In genomic region chr6:33391278-33392167, GRCh38 we compare ENCODE assay signal across 8 cellular contexts. TPM values are rescaled to one million over a fixed set of nuclear protein-coding genes. Genes with fewer than 3 reads are reported as not detected.
DNase-seq lines count a peak whose midpoint lies in the region; ATAC-seq, FAIRE-seq and TF ChIP-seq lines count a peak whose summit lies in the region.

Gene KIFC1 (plus strand): TSS chr6:33391823. CDS start chr6:33391986, 163 bp downstream.

- H4K20me1 ChIP-seq in smooth muscle cell (ENCODE audit: low read depth), result no peaks in the 10 kb centered on the region

- H3F3A ChIP-seq in smooth muscle cell (ENCODE audit: low read depth), result peaks cover 11% of the 10 kb centered on the region

- H3K9me3 ChIP-seq in WERI-Rb-1 (ENCODE audit: severe bottlenecking) (no peaks in the 10 kb centered on the region), smooth muscle cell (replicated peaks; ENCODE audit: low read depth) (no peaks in the 10 kb centered on the region)

- CTCF ChIA-PET in AG04449 (lab: Yijun Ruan, JAX), result interaction anchor here (0.6 to 2.3 kb wide), 44 partner anchors 10 to 764 kb away, joined by 3 to 48 read pairs (median 6); partner anchors contain the start of genes BAK1, CUTA, PHF1 and ZBTB22

- peak within 1 kb of the TSS; percentile 89 for H2AFZ ChIP-seq in smooth muscle cell (ENCODE audit: low read depth)

- POLR2A ChIA-PET in AG04449 (lab: Yijun Ruan, JAX), result no interaction called here

- peaks cover 9% of the 10 kb centered on the region for H3K4me1 ChIP-seq in smooth muscle cell (ENCODE audit: low read depth)

- WGBS in smooth muscle cell (ENCODE audit: low lambda C conversion rate), result under 1% methylated on average over 90 of the region's 90 CpGs

- H3K9ac ChIP-seq in smooth muscle cell (ENCODE audit: low read depth), result peak within 1 kb of the TSS; percentile 85

- peaks cover 46% of the 10 kb centered on the region for H3K36me3 ChIP-seq in WERI-Rb-1
- no peaks in the 10 kb centered on the region for H3K36me3 ChIP-seq in bronchial epithelial cell (ENCODE audit: control insufficient read depth, insufficient read depth, low read length)
- H3K36me3 ChIP-seq in smooth muscle cell (ENCODE audit: low read depth), result no peaks in the 10 kb centered on the region

- peak; percentile 99 for DNase-seq in AG04449 (ENCODE audit: low read depth, low spot score)
- peak; percentile 100 for DNase-seq in NCI-H2196 treated with DMSO at 0.1 percent for 48 hours (lab: John Stamatoyannopoulos, UW; ENCODE audit: unreplicated experiment)
- DNase-seq in WERI-Rb-1, result peak; percentile 100
- DNase-seq in bronchial epithelial cell (ENCODE audit: low read depth), result peak; percentile 99
- peak; percentile 97 for DNase-seq in iPS-NIHi11 (ENCODE audit: low spot score)
- peak; percentile 100 for DNase-seq in smooth muscle cell (lab: John Stamatoyannopoulos, UW; ENCODE audit: unreplicated experiment)

- H3K27ac ChIP-seq in WERI-Rb-1, result peak within 1 kb of the TSS; percentile 98
- H3K27ac ChIP-seq in smooth muscle cell (ENCODE audit: low read depth), result peak within 1 kb of the TSS; percentile 88

- ATAC-seq in GM18868 (IDR thresholded peaks at IDR 0.05; ENCODE audit: unreplicated experiment) (peak; percentile 90), HG03135 (IDR thresholded peaks at IDR 0.05; ENCODE audit: unreplicated experiment) (peak; percentile 82)

- H3K79me2 ChIP-seq in smooth muscle cell (ENCODE audit: low read depth), result peaks cover 43% of the 10 kb centered on the region

- H3K27me3 ChIP-seq in WERI-Rb-1 (ENCODE audit: insufficient read depth, low read depth, severe bottlenecking) (no peaks in the 10 kb centered on the region), bronchial epithelial cell (ENCODE audit: control insufficient read depth, insufficient read depth, low read length) (no peaks in the 10 kb centered on the region), smooth muscle cell (ENCODE audit: low read depth) (no peaks in the 10 kb centered on the region)

- peak within 1 kb of the TSS; percentile 91 for H3K4me2 ChIP-seq in smooth muscle cell

- peak within 1 kb of the TSS; percentile 97 for H3K4me3 ChIP-seq in AG04449 (ENCODE audit: low read depth, low read length)
- peak within 1 kb of the TSS; percentile 86 for H3K4me3 ChIP-seq in WERI-Rb-1 (ENCODE audit: low read depth, low read length)
- H3K4me3 ChIP-seq in bronchial epithelial cell (ENCODE audit: low read depth, low read length), result peak within 1 kb of the TSS; percentile 97
- H3K4me3 ChIP-seq in smooth muscle cell, result peak within 1 kb of the TSS; percentile 73

- FAIRE-seq in bronchial epithelial cell (lab: Jason Lieb, UNC), result no peak

- TF ChIP-seq CTCF in AG04449 (IDR thresholded peaks at IDR 0.05; ENCODE audit: insufficient read depth, low read length, missing control alignments) (peak; percentile 98), WERI-Rb-1 (IDR thresholded peaks at IDR 0.05; ENCODE audit: low read depth, low read length) (peak; percentile 100), bronchial epithelial cell (IDR thresholded peaks at IDR 0.05; ENCODE audit: insufficient read depth, low read length, severe bottlenecking) (peak; percentile 99), smooth muscle cell (IDR thresholded peaks at IDR 0.05; ENCODE audit: borderline replicate concordance, insufficient read depth, poor library complexity, severe bottlenecking) (peak; percentile 84)

RNA-seq across cellular contexts. Expression of gene KIFC1, which starts in this region (rescaled TPM):
- total RNA-seq in bronchial epithelial cell (0.26 TPM in 2 replicates), smooth muscle cell (12.0 and 21.5 TPM in 2 replicates)
- polyA plus RNA-seq in smooth muscle cell, result 2.9 and 8.8 TPM in 2 replicates

Comparison
In these comparisons a context has a peak if more than half of its experiments do, and no peak if none do; other contexts are left out.
1. Peak in every context shown above with its lines: DNase-seq, ATAC-seq, H3K4me3 ChIP-seq and H3K27ac ChIP-seq.
2. RNA of gene KIFC1 (total RNA-seq): 12.0 to 21.5 TPM in smooth muscle cell; 0.26 TPM in bronchial epithelial cell; every median in the first group is over 10 times any median in the second.
3. Peak in DNase-seq and H3K4me3 ChIP-seq in bronchial epithelial cell; RNA of the gene not detected or under 1 TPM.